ENCODE assay signal across 22 cellular contexts in the genomic region with DNA sequence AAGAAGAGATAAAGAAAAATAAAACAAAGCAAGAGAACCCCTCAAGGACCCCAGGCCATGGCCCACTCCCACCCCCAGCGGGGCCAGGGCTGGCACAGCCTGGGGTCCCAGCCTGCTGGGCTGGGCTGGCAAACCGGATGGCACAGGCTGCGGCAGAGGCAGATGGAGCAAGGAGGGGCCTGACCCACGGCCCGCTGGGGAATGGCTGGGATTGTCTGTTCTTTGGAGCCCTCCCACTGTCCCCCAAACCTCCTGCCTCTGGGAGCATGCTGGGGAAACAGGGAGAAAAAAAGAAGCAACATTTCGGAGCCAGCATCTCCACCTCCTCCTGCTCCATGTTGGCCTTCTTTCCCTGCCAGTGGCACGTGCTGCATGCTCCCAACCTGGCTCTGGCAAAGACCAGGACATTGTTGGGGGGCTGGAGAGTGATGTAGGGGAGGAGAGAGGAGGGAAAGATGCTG. TPM values are rescaled to one million over a fixed set of nuclear protein-coding genes. Genes with fewer than 3 reads are reported as not detected.
DNase-seq lines count a peak whose midpoint lies in the region; ATAC-seq and TF ChIP-seq lines count a peak whose summit lies in the region.
"Had no signal": no experiment of that assay in that cellular context is flagged by ENCODE, and none has a peak within 500 bp of the region (broad histone marks: within the 10 kb centered on the region; RNA-seq: fewer than 3 reads in every experiment).

No MANE protein-coding gene starts in this region.

- no peaks in the 10 kb centered on the region for H3K9me3 ChIP-seq in neural progenitor cell (ENCODE audit: low read depth)
- no peaks in the 10 kb centered on the region for H3K9me3 ChIP-seq in CD4-positive, alpha-beta T cell (ENCODE audit: control insufficient read depth, low read length)
- H3K9me3 ChIP-seq: BLaER1 treated with 17β-estradiol and CSF1 and Interleukin-3, amounts not matched to agents 10 nM and 100 nM; Peyer's patch had no signal

- DNase-seq in DMS 273 (lab: John Stamatoyannopoulos, UW; ENCODE audit: unreplicated experiment) (peak; percentile 74), DMS 273 treated with DMSO at 0.1 percent for 48 hours (lab: John Stamatoyannopoulos, UW) (no peak), cerebellum (ENCODE audit: low spot score) (peak; percentile 85), neural progenitor cell (ENCODE audit: low spot score) (no peak), AG08395 (ENCODE audit: low spot score) (no peak)
- no peak for DNase-seq in CD4-positive, alpha-beta T cell
- no peak for DNase-seq in activated CD4-positive, alpha-beta T cell treated with anti-CD3 and anti-CD28 coated beads for 36 hours
- DNase-seq: ACHN; CD8-positive, alpha-beta T cell; GDM1; Karpas-422; MV-4-11; NCI-H187; NCI-H2107; NCI-H345; NCI-H82; Peyer's patch had no signal

- peaks cover 13% of the 10 kb centered on the region for H3K27me3 Mint-ChIP-seq in neural progenitor cell (ENCODE audit: insufficient read depth, low read depth)
- H3K27me3 Mint-ChIP-seq in CD4-positive, alpha-beta T cell = peaks cover 35% of the 10 kb centered on the region
- H3K27me3 Mint-ChIP-seq in activated CD4-positive, alpha-beta T cell treated with anti-CD3 and anti-CD28 coated beads for 36 hours = peaks cover 12% of the 10 kb centered on the region

- no peaks in the 10 kb centered on the region for H3K36me3 Mint-ChIP-seq in neural progenitor cell
- no peaks in the 10 kb centered on the region for H3K36me3 Mint-ChIP-seq in CD4-positive, alpha-beta T cell (ENCODE audit: low read depth)
- H3K36me3 Mint-ChIP-seq in activated CD4-positive, alpha-beta T cell treated with anti-CD3 and anti-CD28 coated beads for 36 hours (ENCODE audit: low read depth) = no peaks in the 10 kb centered on the region
- H3K36me3 Mint-ChIP-seq: CD8-positive, alpha-beta T cell had no signal

- H4K20me1 ChIP-seq in neural progenitor cell (ENCODE audit: low read depth) = no peaks in the 10 kb centered on the region
- H4K20me1 ChIP-seq: BLaER1 treated with 17β-estradiol and CSF1 and Interleukin-3, amounts not matched to agents 10 nM and 100 nM had no signal

- H3K4me1 ChIP-seq in neural progenitor cell = peaks cover 14% of the 10 kb centered on the region
- H3K4me1 ChIP-seq: Peyer's patch had no signal

- POLR2A ChIA-PET in CD4-positive, alpha-beta T cell (lab: Charles Lee) = no interaction called here
- POLR2A ChIA-PET in activated CD4-positive, alpha-beta T cell treated with anti-CD3 and anti-CD28 coated beads for 36 hours (lab: Charles Lee) = no interaction called here

- no peak for TF ChIP-seq CTCF in neural progenitor cell (IDR thresholded peaks at IDR 0.05)
- no peak for TF ChIP-seq CTCF in CD4-positive, alpha-beta T cell (IDR thresholded peaks at IDR 0.05)

- H3K4me1 Mint-ChIP-seq in neural progenitor cell = peaks cover 33% of the 10 kb centered on the region
- H3K4me1 Mint-ChIP-seq in CD4-positive, alpha-beta T cell (ENCODE audit: low read depth) = no peaks in the 10 kb centered on the region
- no peaks in the 10 kb centered on the region for H3K4me1 Mint-ChIP-seq in activated CD4-positive, alpha-beta T cell treated with anti-CD3 and anti-CD28 coated beads for 36 hours

- no peaks in the 10 kb centered on the region for H3F3A ChIP-seq in neural progenitor cell (ENCODE audit: low read depth)

- no peaks in the 10 kb centered on the region for H3K79me2 ChIP-seq in neural progenitor cell (ENCODE audit: low read depth)

- intact Hi-C loops in CD4-positive, alpha-beta T cell (cut with DNase I, micrococcal nuclease) = no loop called here
- intact Hi-C loops in activated CD4-positive, alpha-beta T cell treated with anti-CD3 and anti-CD28 coated beads for 36 hours (cut with DNase I, micrococcal nuclease) = no loop called here

- CTCF ChIA-PET in CD4-positive, alpha-beta T cell (lab: Charles Lee) = no interaction called here
- CTCF ChIA-PET in activated CD4-positive, alpha-beta T cell treated with anti-CD3 and anti-CD28 coated beads for 36 hours (lab: Charles Lee) = no interaction called here

- H3K9ac ChIP-seq in neural progenitor cell = no peak overlapping the region
- H3K9ac ChIP-seq: BLaER1 treated with 17β-estradiol and CSF1 and Interleukin-3, amounts not matched to agents 10 nM and 100 nM had no signal

- ATAC-seq in GM21390 (IDR thresholded peaks at IDR 0.05; ENCODE audit: unreplicated experiment) = no peak
- ATAC-seq in CD4-positive, alpha-beta T cell (ENCODE audit: poor library complexity) = no peak
- no peak for ATAC-seq in activated CD4-positive, alpha-beta T cell treated with anti-CD3 and anti-CD28 coated beads for 36 hours
- ATAC-seq: CD8-positive, alpha-beta T cell; SK-N-SH treated with all-trans-retinoic acid at 6 μM for 48 hours had no signal

- H3K36me3 ChIP-seq in neural progenitor cell = no peaks in the 10 kb centered on the region
- H3K36me3 ChIP-seq: BLaER1 treated with 17β-estradiol and CSF1 and Interleukin-3, amounts not matched to agents 10 nM and 100 nM; Peyer's patch had no signal

- no peak overlapping the region for H3K27ac ChIP-seq in neural progenitor cell
- H3K27ac ChIP-seq in CD4-positive, alpha-beta T cell (ENCODE audit: low read depth, low read length) = no peak overlapping the region
- H3K27ac ChIP-seq: 22Rv1; BLaER1 treated with 17β-estradiol and CSF1 and Interleukin-3, amounts not matched to agents 10 nM and 100 nM; Peyer's patch had no signal

- H3K27ac Mint-ChIP-seq in neural progenitor cell = peak overlapping the region; percentile 96
- H3K27ac Mint-ChIP-seq in CD4-positive, alpha-beta T cell = no peak overlapping the region
- no peak overlapping the region for H3K27ac Mint-ChIP-seq in activated CD4-positive, alpha-beta T cell treated with anti-CD3 and anti-CD28 coated beads for 36 hours
- H3K27ac Mint-ChIP-seq: CD8-positive, alpha-beta T cell had no signal

- peak overlapping the region; percentile 1 for H3K4me2 ChIP-seq in neural progenitor cell
- H3K4me2 ChIP-seq: BLaER1 treated with 17β-estradiol and CSF1 and Interleukin-3, amounts not matched to agents 10 nM and 100 nM had no signal

- H3K4me3 Mint-ChIP-seq in neural progenitor cell = no peak overlapping the region
- no peak overlapping the region for H3K4me3 Mint-ChIP-seq in CD4-positive, alpha-beta T cell
- H3K4me3 Mint-ChIP-seq in activated CD4-positive, alpha-beta T cell treated with anti-CD3 and anti-CD28 coated beads for 36 hours = no peak overlapping the region
- H3K4me3 Mint-ChIP-seq: CD8-positive, alpha-beta T cell had no signal

- H3K9me3 Mint-ChIP-seq in neural progenitor cell = no peaks in the 10 kb centered on the region
- H3K9me3 Mint-ChIP-seq in CD4-positive, alpha-beta T cell = no peaks in the 10 kb centered on the region
- no peaks in the 10 kb centered on the region for H3K9me3 Mint-ChIP-seq in activated CD4-positive, alpha-beta T cell treated with anti-CD3 and anti-CD28 coated beads for 36 hours (ENCODE audit: low read depth)
- H3K9me3 Mint-ChIP-seq: CD8-positive, alpha-beta T cell had no signal

- H3K4me3 ChIP-seq in neural progenitor cell = no peak overlapping the region
- H3K4me3 ChIP-seq: BLaER1 treated with 17β-estradiol and CSF1 and Interleukin-3, amounts not matched to agents 10 nM and 100 nM; Peyer's patch had no signal

- H2AFZ ChIP-seq in neural progenitor cell (replicated peaks) = no peak overlapping the region

- H3K27me3 ChIP-seq in neural progenitor cell = no peaks in the 10 kb centered on the region
- peaks cover 4% of the 10 kb centered on the region for H3K27me3 ChIP-seq in CD4-positive, alpha-beta T cell (ENCODE audit: control insufficient read depth, insufficient read depth, low read length)
- H3K27me3 ChIP-seq: BLaER1 treated with 17β-estradiol and CSF1 and Interleukin-3, amounts not matched to agents 10 nM and 100 nM; Peyer's patch had no signal

RNA-seq across cellular contexts. Expression of a gene that starts 37.1 kb away (rescaled TPM):
- total RNA-seq in cerebellum (38.7 TPM), neural progenitor cell (ENCODE audit: low replicate concordance) (not detected in 2 replicates)
- total RNA-seq in CD4-positive, alpha-beta T cell = not detected
- not detected for total RNA-seq in activated CD4-positive, alpha-beta T cell treated with anti-CD3 and anti-CD28 coated beads for 36 hours
- total RNA-seq: CD8-positive, alpha-beta T cell; OCI-LY7; Peyer's patch had no signal

RNA-seq across cellular contexts. Expression of a gene that starts 48.6 kb away (rescaled TPM):
- total RNA-seq in cerebellum = 18.6 TPM
- total RNA-seq in neural progenitor cell (ENCODE audit: low replicate concordance) = 28.9 and 32.1 TPM in 2 replicates
- 10 to 100 TPM; 40.3 to 40.8 TPM for total RNA-seq in CD4-positive, alpha-beta T cell
- 100 to 1,000 TPM in 1 of 2 experiments, 10 to 100 TPM in 1; 87.9 to 149 TPM for total RNA-seq in activated CD4-positive, alpha-beta T cell treated with anti-CD3 and anti-CD28 coated beads for 36 hours

Comparison
In these comparisons a context has a peak if more than half of its experiments do, and no peak if none do; other contexts are left out.
1. DNase-seq: peak in DMS 273 (single experiment) and cerebellum (single experiment); none in DMS 273 treated with DMSO at 0.1 percent for 48 hours (single experiment), neural progenitor cell (single experiment), AG08395 (single experiment), CD4-positive, alpha-beta T cell (0 of 10) and activated CD4-positive, alpha-beta T cell treated with anti-CD3 and anti-CD28 coated beads for 36 hours (single experiment).
2. RNA of a gene that starts 37.1 kb away (total RNA-seq): 38.7 TPM in cerebellum (single experiment); not detected in activated CD4-positive, alpha-beta T cell treated with anti-CD3 and anti-CD28 coated beads for 36 hours, not detected in CD4-positive, alpha-beta T cell and not detected in neural progenitor cell; every median in the first group is over 10 times any median in the second.